10 cellular contexts compared by ENCODE assay signal in the genomic region with DNA sequence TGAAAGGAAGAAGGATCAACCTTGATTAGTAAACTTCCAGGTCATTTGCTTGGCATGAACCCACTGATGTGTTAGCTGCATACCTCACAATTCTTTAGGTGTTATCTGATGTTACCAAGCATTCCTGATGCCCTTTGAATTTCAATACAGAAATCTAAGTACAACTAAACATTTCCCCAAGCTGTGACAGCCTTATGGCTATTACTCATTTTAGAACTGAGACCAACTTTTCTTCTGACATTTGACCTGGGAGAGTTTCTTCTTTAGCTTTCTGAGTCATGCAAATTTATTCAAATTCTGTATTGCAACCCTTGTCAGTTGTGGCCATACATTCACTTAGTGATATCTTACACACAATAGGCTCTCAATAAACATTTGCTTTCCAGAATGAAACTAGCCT.
DNase-seq lines count a peak whose midpoint lies in the region; ATAC-seq lines count a peak whose summit lies in the region.
"Had no signal": no experiment of that assay in that cellular context is flagged by ENCODE, and none has a peak within 500 bp of the region (broad histone marks: within the 10 kb centered on the region; RNA-seq: fewer than 3 reads in every experiment).

No MANE protein-coding gene starts in this region.

- H3K4me3 Mint-ChIP-seq in T-helper 2 cell treated with Interferon-gamma antibody and Interleukin-4, amounts not matched to agents 5 μg/mL and 100 μg/mL, for 36 hours: no peak overlapping the region

- peaks cover 12% of the 10 kb centered on the region for H3K79me2 ChIP-seq in ACC112 (ENCODE audit: control insufficient read depth, insufficient read depth, low read length, unreplicated experiment)

- no peaks in the 10 kb centered on the region for H3K36me3 ChIP-seq in ACC112 (ENCODE audit: insufficient read depth, low read length)

- no peak overlapping the region for H3K27ac Mint-ChIP-seq in T-helper 2 cell treated with Interferon-gamma antibody and Interleukin-4, amounts not matched to agents 5 μg/mL and 100 μg/mL, for 36 hours

- H3K27me3 ChIP-seq in ACC112 (ENCODE audit: insufficient read depth, low read length): no peaks in the 10 kb centered on the region

- peak overlapping the region; percentile 66 for H3K4me3 ChIP-seq in ACC112 (ENCODE audit: low read depth, low read length)

- ATAC-seq in GM19035 (IDR thresholded peaks at IDR 0.05; ENCODE audit: unreplicated experiment) (peak; percentile 86), HG02870 (IDR thresholded peaks at IDR 0.05; ENCODE audit: unreplicated experiment) (peak; percentile 86)

- no peaks in the 10 kb centered on the region for H3K9me3 Mint-ChIP-seq in T-helper 2 cell treated with Interferon-gamma antibody and Interleukin-4, amounts not matched to agents 5 μg/mL and 100 μg/mL, for 36 hours

- H3K27ac ChIP-seq in ACC112 (ENCODE audit: low read depth, low read length): peak overlapping the region; percentile 86
- H3K27ac ChIP-seq: C4-2B had no signal

- H3K4me1 Mint-ChIP-seq in T-helper 2 cell treated with Interferon-gamma antibody and Interleukin-4, amounts not matched to agents 5 μg/mL and 100 μg/mL, for 36 hours (ENCODE audit: low read depth): peaks cover 15% of the 10 kb centered on the region

- no peak overlapping the region for H2AFZ ChIP-seq in ACC112 (ENCODE audit: low read length, unreplicated experiment)

- DNase-seq in T-helper 2 cell treated with Interferon-gamma antibody and Interleukin-4, amounts not matched to agents 5 μg/mL and 100 μg/mL, for 36 hours (ENCODE audit: low spot score): peak; percentile 29
- no peak for DNase-seq in NCI-H2196 treated with DMSO at 0.1 percent for 48 hours (lab: John Stamatoyannopoulos, UW; ENCODE audit: unreplicated experiment)
- no peak for DNase-seq in HK-2 (ENCODE audit: unreplicated experiment)
- DNase-seq in foreskin melanocyte: no peak
- no peak for DNase-seq in NCI-H510A (lab: John Stamatoyannopoulos, UW)
- DNase-seq: activated CD8-positive, alpha-beta memory T cell treated with anti-CD3 and anti-CD28 coated beads, Interleukin-2, amount 50 U/mL, for 4 hours had no signal

- H3K27me3 Mint-ChIP-seq in T-helper 2 cell treated with Interferon-gamma antibody and Interleukin-4, amounts not matched to agents 5 μg/mL and 100 μg/mL, for 36 hours (ENCODE audit: low read depth): no peaks in the 10 kb centered on the region

- H3K36me3 Mint-ChIP-seq in T-helper 2 cell treated with Interferon-gamma antibody and Interleukin-4, amounts not matched to agents 5 μg/mL and 100 μg/mL, for 36 hours (ENCODE audit: low read depth): no peaks in the 10 kb centered on the region

- peaks cover 42% of the 10 kb centered on the region for H3K4me1 ChIP-seq in ACC112 (ENCODE audit: control insufficient read depth, insufficient read depth, low read length, unreplicated experiment)
